8 cellular contexts compared by ENCODE assay signal in genomic region chr11:9265211-9266131, GRCh38. TPM values are rescaled to one million over a fixed set of nuclear protein-coding genes. Genes with fewer than 3 reads are reported as not detected.
DNase-seq lines count a peak whose midpoint lies in the region; ATAC-seq lines count a peak whose summit lies in the region.

Gene DENND5A (minus strand): TSS chr11:9265350. CDS start chr11:9265069, 281 bp downstream.

- peak within 1 kb of the TSS; percentile 45 for H3K27ac ChIP-seq in mesenchymal stem cell (ENCODE audit: low read length, poor library complexity, severe bottlenecking)

- peaks cover 63% of the 10 kb centered on the region for H3K27me3 Mint-ChIP-seq in activated CD8-positive, alpha-beta memory T cell treated with anti-CD3 and anti-CD28 coated beads, Interleukin-2, amount 10 ng/mL, durations not matched to agents 7 days and 5 days

- CTCF ChIA-PET in activated CD8-positive, alpha-beta memory T cell treated with anti-CD3 and anti-CD28 coated beads, Interleukin-2, amount 10 ng/mL, durations not matched to agents 7 days and 5 days (lab: Charles Lee): interaction anchor here (0.6 to 1.5 kb wide), 5 partner anchors 8 to 94 kb away, joined by 3 to 6 read pairs (median 3); no protein-coding TSS in a partner anchor

- H3K9me3 Mint-ChIP-seq in activated CD8-positive, alpha-beta memory T cell treated with anti-CD3 and anti-CD28 coated beads, Interleukin-2, amount 10 ng/mL, durations not matched to agents 7 days and 5 days (ENCODE audit: low read depth): no peaks in the 10 kb centered on the region

- H3K9ac ChIP-seq in endocrine pancreas (ENCODE audit: control insufficient read depth, insufficient read depth, low read length) (peak within 1 kb of the TSS; percentile 82), mesenchymal stem cell (ENCODE audit: low read length) (peak within 1 kb of the TSS; percentile 99)

- peak within 1 kb of the TSS; percentile 87 for H3K27ac Mint-ChIP-seq in activated CD8-positive, alpha-beta memory T cell treated with anti-CD3 and anti-CD28 coated beads, Interleukin-2, amount 10 ng/mL, durations not matched to agents 7 days and 5 days

- peak within 1 kb of the TSS; percentile 37 for H2BK5ac ChIP-seq in mesenchymal stem cell (ENCODE audit: low read depth, low read length, poor library complexity, severe bottlenecking)

- H3K18ac ChIP-seq in mesenchymal stem cell (ENCODE audit: low read depth in 1 of 2, low read length in 2 of 2): peak within 1 kb of the TSS; percentile 92 to 97

- peaks cover 2% of the 10 kb centered on the region for H3K36me3 Mint-ChIP-seq in activated CD8-positive, alpha-beta memory T cell treated with anti-CD3 and anti-CD28 coated beads, Interleukin-2, amount 10 ng/mL, durations not matched to agents 7 days and 5 days

- DNase-seq in DMS 273 (lab: John Stamatoyannopoulos, UW; ENCODE audit: unreplicated experiment): peak; percentile 87
- DNase-seq in DMS 273 treated with DMSO at 0.1 percent for 48 hours (lab: John Stamatoyannopoulos, UW): no peak
- peak; percentile 90 for DNase-seq in NCI-H82 (lab: John Stamatoyannopoulos, UW)
- peak; percentile 65 for DNase-seq in activated CD8-positive, alpha-beta memory T cell treated with anti-CD3 and anti-CD28 coated beads, Interleukin-2, amount 10 ng/mL, durations not matched to agents 7 days and 5 days
- peak; percentile 92 for DNase-seq in mesenchymal stem cell
- DNase-seq in stimulated activated CD8-positive, alpha-beta memory T cell treated with anti-CD3 and anti-CD28 coated beads, Interleukin-15, amount 100 ng/mL, for 24 hours (ENCODE audit: low read depth): peak; percentile 26

- peak; percentile 35 for ATAC-seq in HG03565 (IDR thresholded peaks at IDR 0.05; ENCODE audit: unreplicated experiment)
- peak; percentile 52 for ATAC-seq in activated CD8-positive, alpha-beta memory T cell treated with anti-CD3 and anti-CD28 coated beads, Interleukin-2, amount 10 ng/mL, durations not matched to agents 7 days and 5 days

- peak within 1 kb of the TSS; percentile 85 for H4K91ac ChIP-seq in mesenchymal stem cell (ENCODE audit: low read length)

- H2BK15ac ChIP-seq in mesenchymal stem cell (ENCODE audit: low read depth, poor library complexity, severe bottlenecking): peak within 1 kb of the TSS; percentile 94

- H2AK5ac ChIP-seq in mesenchymal stem cell (ENCODE audit: low read length, severe bottlenecking): peak within 1 kb of the TSS; percentile 21

- 5% methylated on average over 36 of the region's 63 CpGs for WGBS in mesenchymal stem cell

- H3K36me3 ChIP-seq in endocrine pancreas (ENCODE audit: control insufficient read depth, insufficient read depth, low read length) (no peaks in the 10 kb centered on the region), mesenchymal stem cell (ENCODE audit: control insufficient read depth in 1 of 2, insufficient read depth in 2 of 2, low read depth in 1 of 2, low read length in 2 of 2) (no peaks in the 10 kb centered on the region)

- peak within 1 kb of the TSS; percentile 81 for H3K4me3 Mint-ChIP-seq in activated CD8-positive, alpha-beta memory T cell treated with anti-CD3 and anti-CD28 coated beads, Interleukin-2, amount 10 ng/mL, durations not matched to agents 7 days and 5 days

- no peaks in the 10 kb centered on the region for H3K79me1 ChIP-seq in mesenchymal stem cell (replicated peaks; ENCODE audit: low read length, poor library complexity, severe bottlenecking)

- H3K4me2 ChIP-seq in mesenchymal stem cell (ENCODE audit: low read length, poor library complexity, severe bottlenecking): peak within 1 kb of the TSS; percentile 99

- H3K27me3 ChIP-seq in endocrine pancreas (ENCODE audit: control insufficient read depth, insufficient read depth, low read length) (no peaks in the 10 kb centered on the region), mesenchymal stem cell (ENCODE audit: control insufficient read depth in 1 of 2, insufficient read depth in 1 of 2, low read length in 2 of 2) (no peaks in the 10 kb centered on the region)

- H2BK120ac ChIP-seq in mesenchymal stem cell (ENCODE audit: low read depth, low read length): peak within 1 kb of the TSS; percentile 86

- H3K4me1 ChIP-seq in endocrine pancreas (ENCODE audit: control insufficient read depth, insufficient read depth, low read length) (no peaks in the 10 kb centered on the region), mesenchymal stem cell (ENCODE audit: control insufficient read depth, insufficient read depth, low read depth, low read length) (peaks cover 17% of the 10 kb centered on the region)

- peak within 1 kb of the TSS; percentile 87 for H3K4me3 ChIP-seq in endocrine pancreas (ENCODE audit: control insufficient read depth, insufficient read depth, low read length)
- H3K4me3 ChIP-seq in mesenchymal stem cell (ENCODE audit: insufficient read depth in 1 of 2, low read depth in 1 of 2, low read length in 2 of 2): peak within 1 kb of the TSS; percentile 91 to 94

- H3K23ac ChIP-seq in mesenchymal stem cell (ENCODE audit: low read length in 2 of 2): peak within 1 kb of the TSS in 1 of 2 experiments; percentile 23

- no peaks in the 10 kb centered on the region for H3K9me3 ChIP-seq in endocrine pancreas (ENCODE audit: control insufficient read depth, low read length)
- H3K9me3 ChIP-seq in mesenchymal stem cell (ENCODE audit: control insufficient read depth, low read length): no peaks in the 10 kb centered on the region

- peak within 1 kb of the TSS; percentile 79 for H2AFZ ChIP-seq in mesenchymal stem cell (ENCODE audit: low read depth, low read length)

- H3K14ac ChIP-seq in mesenchymal stem cell (ENCODE audit: low read length in 2 of 2): peak within 1 kb of the TSS; percentile 69 to 98

- H2BK12ac ChIP-seq in mesenchymal stem cell (ENCODE audit: low read length in 2 of 2): peak within 1 kb of the TSS; percentile 38 to 67

- H3K4ac ChIP-seq in mesenchymal stem cell (ENCODE audit: low read depth in 1 of 2, low read length in 2 of 2): peak within 1 kb of the TSS; percentile 88 to 92

- peak within 1 kb of the TSS; percentile 94 for H4K8ac ChIP-seq in mesenchymal stem cell (ENCODE audit: low read length)

- peaks cover 28% of the 10 kb centered on the region for H3K4me1 Mint-ChIP-seq in activated CD8-positive, alpha-beta memory T cell treated with anti-CD3 and anti-CD28 coated beads, Interleukin-2, amount 10 ng/mL, durations not matched to agents 7 days and 5 days

RNA-seq across cellular contexts. Expression of gene DENND5A, which starts in this region (rescaled TPM):
- total RNA-seq in activated CD8-positive, alpha-beta memory T cell treated with anti-CD3 and anti-CD28 coated beads, Interleukin-2, amount 10 ng/mL, durations not matched to agents 7 days and 5 days: 10 to 100 TPM; 15.9 to 19.0 TPM
- polyA plus RNA-seq in mesenchymal stem cell (2013, experiment 1 of 2): 55.3 TPM
- 56.6 TPM for polyA plus RNA-seq in mesenchymal stem cell (2013, experiment 2 of 2)
